ENCODE assay signal across 8 cellular contexts in genomic region chr12:131608740-131609665, GRCh38.
DNase-seq lines count a peak whose midpoint lies in the region; ATAC-seq and TF ChIP-seq lines count a peak whose summit lies in the region.

No MANE protein-coding gene starts in this region.

- H3K27ac Mint-ChIP-seq in naive B cell, result no peak overlapping the region

- no peaks in the 10 kb centered on the region for H3K9me3 Mint-ChIP-seq in naive B cell

- H3K36me3 Mint-ChIP-seq in naive B cell, result no peaks in the 10 kb centered on the region

- peak; percentile 74 to 78 for ATAC-seq in naive B cell (ENCODE audit: low read depth in 2 of 2)
- ATAC-seq in HG03025 (IDR thresholded peaks at IDR 0.05; ENCODE audit: low FRiP score, unreplicated experiment), result no peak

- no peak for TF ChIP-seq CTCF in epithelial cell of esophagus (IDR thresholded peaks at IDR 0.05; ENCODE audit: insufficient read depth, low read depth, low read length, missing control alignments)

- H3K4me3 Mint-ChIP-seq in naive B cell, result peak overlapping the region in 2 of 8 donors; percentile 22 to 62

- peaks cover 13 to 52% (median 23%) of the 10 kb centered on the region in 3 donors for H3K4me1 Mint-ChIP-seq in naive B cell

- peaks cover 20 to 56% (median 29%) of the 10 kb centered on the region in 3 donors for H3K27me3 Mint-ChIP-seq in naive B cell

- DNase-seq in NCI-H2196 (lab: John Stamatoyannopoulos, UW; ENCODE audit: unreplicated experiment), result peak; percentile 33
- no peak for DNase-seq in NCI-H2196 treated with DMSO at 0.1 percent for 48 hours (lab: John Stamatoyannopoulos, UW; ENCODE audit: unreplicated experiment)
- DNase-seq in NAMALWA (ENCODE audit: low spot score), result peak; percentile 55
- DNase-seq in activated CD8-positive, alpha-beta memory T cell treated with anti-CD3 and anti-CD28 coated beads, Interleukin-2, amount 50 U/mL, for 4 hours, result peak; percentile 63
- peak; percentile 20 for DNase-seq in epithelial cell of esophagus (ENCODE audit: low read depth)
- DNase-seq in naive B cell, result peak; percentile 42
- DNase-seq in stimulated activated naive CD4-positive, alpha-beta T cell (lab: John Stamatoyannopoulos, UW), result peak; percentile 27 to 63 (median 38)

- no peak overlapping the region for H3K4me3 ChIP-seq in epithelial cell of esophagus (ENCODE audit: low read length)
